In the genomic region with DNA sequence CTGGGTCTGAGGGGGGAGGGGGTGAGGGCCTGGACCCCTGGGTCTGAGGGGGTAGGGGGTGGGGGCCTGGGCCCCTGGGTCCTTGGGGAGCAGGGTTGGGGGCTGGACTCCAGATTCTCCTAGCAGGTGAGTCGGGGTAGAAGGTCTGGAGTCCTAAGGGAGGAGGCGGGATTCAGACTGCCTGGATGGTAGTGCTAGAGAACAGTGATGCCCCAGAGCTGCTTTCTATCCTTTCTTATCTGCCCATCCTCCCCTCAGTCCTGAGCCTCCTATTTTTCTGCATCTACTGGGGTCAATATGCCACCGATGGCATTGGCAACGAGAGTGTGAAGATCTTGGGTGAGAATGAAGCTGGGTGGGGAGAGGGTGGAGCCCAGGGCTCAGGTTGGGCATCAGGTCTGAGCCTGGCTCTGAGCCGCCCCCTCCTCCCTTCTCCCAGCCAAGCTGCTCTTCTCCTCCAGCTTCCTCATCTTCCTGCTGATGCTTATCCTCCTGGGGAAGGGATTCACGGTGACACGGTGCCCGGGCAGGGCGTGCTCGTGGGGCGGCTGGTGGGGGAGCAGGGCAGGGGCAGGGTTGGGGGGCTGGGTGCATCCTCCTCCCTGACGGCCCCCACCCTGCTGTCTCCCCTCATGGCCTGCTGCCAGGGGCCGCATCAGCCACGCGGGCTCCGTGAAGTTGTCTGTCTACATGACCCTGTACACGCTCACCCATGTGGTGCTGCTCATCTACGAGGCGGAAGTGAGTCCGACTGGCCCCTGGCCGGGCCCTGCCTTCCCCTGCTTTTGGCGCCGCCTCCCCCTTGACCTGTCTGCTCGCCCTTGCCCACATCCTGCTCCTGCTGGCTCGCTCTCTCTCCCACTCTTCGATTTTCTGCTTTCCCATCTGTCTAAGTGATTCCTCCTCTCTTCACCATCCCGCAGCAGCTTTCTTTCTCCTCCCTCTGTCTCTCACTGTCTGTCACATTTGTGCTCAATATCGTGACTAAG, we compare ENCODE assay signal across 10 cellular contexts. TPM values are rescaled to one million over a fixed set of nuclear protein-coding genes. Genes with fewer than 3 reads are reported as not detected.
DNase-seq lines count a peak whose midpoint lies in the region; ATAC-seq and TF ChIP-seq lines count a peak whose summit lies in the region.
"Had no signal": no experiment of that assay in that cellular context is flagged by ENCODE, and none has a peak within 500 bp of the region (broad histone marks: within the 10 kb centered on the region; RNA-seq: fewer than 3 reads in every experiment).

No MANE protein-coding gene starts in this region.

- peak; percentile 37 for ATAC-seq in activated CD8-positive, alpha-beta memory T cell treated with anti-CD3 and anti-CD28 coated beads, Interleukin-2, amount 10 ng/mL, durations not matched to agents 7 days and 5 days
- peak; percentile 41 to 60 for ATAC-seq in upper lobe of left lung (ENCODE audit: low FRiP score in 2 of 2)
- no peak for ATAC-seq in GM18868 (IDR thresholded peaks at IDR 0.05; ENCODE audit: unreplicated experiment)

- no peak for TF ChIP-seq EP300 in upper lobe of left lung (IDR thresholded peaks at IDR 0.05)

- H3K4ac ChIP-seq in mesenchymal stem cell (ENCODE audit: low read depth in 1 of 2, low read length in 2 of 2) = no peak overlapping the region

- no peak overlapping the region for H3K14ac ChIP-seq in mesenchymal stem cell (ENCODE audit: low read length in 2 of 2)

- no peaks in the 10 kb centered on the region for H3F3A ChIP-seq in smooth muscle cell (ENCODE audit: low read depth)

- H4K8ac ChIP-seq in mesenchymal stem cell (ENCODE audit: low read length) = no peak overlapping the region

- no peak overlapping the region for H2AK5ac ChIP-seq in mesenchymal stem cell (ENCODE audit: low read length, severe bottlenecking)

- no peaks in the 10 kb centered on the region for H3K36me3 ChIP-seq in upper lobe of left lung
- no peaks in the 10 kb centered on the region for H3K36me3 ChIP-seq in mesenchymal stem cell (ENCODE audit: control insufficient read depth in 1 of 2, insufficient read depth in 2 of 2, low read depth in 1 of 2, low read length in 2 of 2)
- H3K36me3 ChIP-seq in smooth muscle cell (ENCODE audit: low read depth) = no peaks in the 10 kb centered on the region

- CTCF ChIA-PET in activated CD8-positive, alpha-beta memory T cell treated with anti-CD3 and anti-CD28 coated beads, Interleukin-2, amount 10 ng/mL, durations not matched to agents 7 days and 5 days (lab: Charles Lee) = interaction anchor here (0.6 kb wide), 1 partner anchor 866 kb away, joined by 3 read pairs; no protein-coding TSS in a partner anchor

- H3K36me3 Mint-ChIP-seq in activated CD8-positive, alpha-beta memory T cell treated with anti-CD3 and anti-CD28 coated beads, Interleukin-2, amount 10 ng/mL, durations not matched to agents 7 days and 5 days = no peaks in the 10 kb centered on the region
- no peaks in the 10 kb centered on the region for H3K36me3 Mint-ChIP-seq in dendritic cell treated with granulocyte-macrophage colony-stimulating factor and Interleukin-4, amounts not matched to agents 40 ng/mL and 50 ng/mL, for 4 days (ENCODE audit: low read depth)
- H3K36me3 Mint-ChIP-seq: naive B cell had no signal

- TF ChIP-seq POLR2A in upper lobe of left lung (IDR thresholded peaks at IDR 0.05) = no peak

- H3K79me1 ChIP-seq in mesenchymal stem cell (replicated peaks; ENCODE audit: low read length, poor library complexity, severe bottlenecking) = no peaks in the 10 kb centered on the region

- intact Hi-C loops in dendritic cell treated with granulocyte-macrophage colony-stimulating factor and Interleukin-4, amounts not matched to agents 40 ng/mL and 50 ng/mL, for 4 days (cut with micrococcal nuclease) = no loop called here

- peak overlapping the region in 1 of 4 donors; percentile 24 for H3K4me3 ChIP-seq in upper lobe of left lung
- no peak overlapping the region for H3K4me3 ChIP-seq in mesenchymal stem cell (ENCODE audit: insufficient read depth in 1 of 2, low read depth in 1 of 2, low read length in 2 of 2)
- no peak overlapping the region for H3K4me3 ChIP-seq in smooth muscle cell

- H2BK15ac ChIP-seq in mesenchymal stem cell (ENCODE audit: low read depth, poor library complexity, severe bottlenecking) = no peak overlapping the region

- TF ChIP-seq CTCF in upper lobe of left lung (IDR thresholded peaks at IDR 0.05) (no peak), smooth muscle cell (IDR thresholded peaks at IDR 0.05; ENCODE audit: borderline replicate concordance, insufficient read depth, poor library complexity, severe bottlenecking) (no peak)

- no peak overlapping the region for H4K91ac ChIP-seq in mesenchymal stem cell (ENCODE audit: low read length)

- WGBS in upper lobe of left lung, 2 donors = 22 to 30% methylated on average over 15 to 25 of the region's 28 CpGs
- WGBS in mesenchymal stem cell = 72% methylated on average over 25 of the region's 28 CpGs
- 80% methylated on average over 28 of the region's 28 CpGs for WGBS in smooth muscle cell (ENCODE audit: low lambda C conversion rate)

- no peaks in the 10 kb centered on the region for H3K9me3 Mint-ChIP-seq in activated CD8-positive, alpha-beta memory T cell treated with anti-CD3 and anti-CD28 coated beads, Interleukin-2, amount 10 ng/mL, durations not matched to agents 7 days and 5 days (ENCODE audit: low read depth)
- no peaks in the 10 kb centered on the region for H3K9me3 Mint-ChIP-seq in dendritic cell treated with granulocyte-macrophage colony-stimulating factor and Interleukin-4, amounts not matched to agents 40 ng/mL and 50 ng/mL, for 4 days

- H3K4me1 ChIP-seq in upper lobe of left lung (peaks cover 11 to 23% (median 20%) of the 10 kb centered on the region in 4 donors), mesenchymal stem cell (ENCODE audit: control insufficient read depth, insufficient read depth, low read depth, low read length) (peaks cover 9% of the 10 kb centered on the region), smooth muscle cell (ENCODE audit: low read depth) (no peaks in the 10 kb centered on the region)

- H3K27ac Mint-ChIP-seq in activated CD8-positive, alpha-beta memory T cell treated with anti-CD3 and anti-CD28 coated beads, Interleukin-2, amount 10 ng/mL, durations not matched to agents 7 days and 5 days = peak overlapping the region; percentile 70
- H3K27ac Mint-ChIP-seq in dendritic cell treated with granulocyte-macrophage colony-stimulating factor and Interleukin-4, amounts not matched to agents 40 ng/mL and 50 ng/mL, for 4 days = peak overlapping the region; percentile 35

- H2BK5ac ChIP-seq in mesenchymal stem cell (ENCODE audit: low read depth, low read length, poor library complexity, severe bottlenecking) = no peak overlapping the region

- H3K27me3 Mint-ChIP-seq in activated CD8-positive, alpha-beta memory T cell treated with anti-CD3 and anti-CD28 coated beads, Interleukin-2, amount 10 ng/mL, durations not matched to agents 7 days and 5 days = peaks cover 35% of the 10 kb centered on the region
- peaks cover 66% of the 10 kb centered on the region for H3K27me3 Mint-ChIP-seq in dendritic cell treated with granulocyte-macrophage colony-stimulating factor and Interleukin-4, amounts not matched to agents 40 ng/mL and 50 ng/mL, for 4 days

- H3K23ac ChIP-seq in mesenchymal stem cell (ENCODE audit: low read length in 2 of 2) = no peak overlapping the region

- no peaks in the 10 kb centered on the region for H3K79me2 ChIP-seq in smooth muscle cell (ENCODE audit: low read depth)

- peaks cover 21% of the 10 kb centered on the region for H3K4me1 Mint-ChIP-seq in activated CD8-positive, alpha-beta memory T cell treated with anti-CD3 and anti-CD28 coated beads, Interleukin-2, amount 10 ng/mL, durations not matched to agents 7 days and 5 days
- peaks cover 21% of the 10 kb centered on the region for H3K4me1 Mint-ChIP-seq in dendritic cell treated with granulocyte-macrophage colony-stimulating factor and Interleukin-4, amounts not matched to agents 40 ng/mL and 50 ng/mL, for 4 days (ENCODE audit: low read depth)

- H3K4me2 ChIP-seq in mesenchymal stem cell (ENCODE audit: low read length, poor library complexity, severe bottlenecking) (no peak overlapping the region), smooth muscle cell (no peak overlapping the region)

- H3K9me3 ChIP-seq in upper lobe of left lung (no peaks in the 10 kb centered on the region), mesenchymal stem cell (ENCODE audit: control insufficient read depth, low read length) (no peaks in the 10 kb centered on the region), smooth muscle cell (replicated peaks; ENCODE audit: low read depth) (no peaks in the 10 kb centered on the region)

- no peak overlapping the region for H2BK120ac ChIP-seq in mesenchymal stem cell (ENCODE audit: low read depth, low read length)

- H3K18ac ChIP-seq in mesenchymal stem cell (ENCODE audit: low read depth in 1 of 2, low read length in 2 of 2) = no peak overlapping the region

- no peak for DNase-seq in activated CD8-positive, alpha-beta memory T cell treated with anti-CD3 and anti-CD28 coated beads, Interleukin-2, amount 10 ng/mL, durations not matched to agents 7 days and 5 days
- no peak for DNase-seq in activated CD8-positive, alpha-beta memory T cell treated with anti-CD3 and anti-CD28 coated beads, Interleukin-2, amount 50 U/mL, for 48 hours
- peak; percentile 75 for DNase-seq in NCI-H510A treated with DMSO at 0.1 percent for 48 hours (lab: John Stamatoyannopoulos, UW)
- peak; percentile 51 to 86 for DNase-seq in upper lobe of left lung
- DNase-seq in mesenchymal stem cell = no peak
- no peak for DNase-seq in smooth muscle cell (lab: John Stamatoyannopoulos, UW; ENCODE audit: unreplicated experiment)
- DNase-seq: naive B cell, NCI-H1417 had no signal

- H3K27me3 ChIP-seq in upper lobe of left lung (peaks cover 0 to 25% (median 7%) of the 10 kb centered on the region in 4 donors), mesenchymal stem cell (ENCODE audit: control insufficient read depth in 1 of 2, insufficient read depth in 1 of 2, low read length in 2 of 2) (peaks cover 47 to 48% of the 10 kb centered on the region in 2 experiments), smooth muscle cell (ENCODE audit: low read depth) (peaks cover 35% of the 10 kb centered on the region)

- H3K9ac ChIP-seq in mesenchymal stem cell (ENCODE audit: low read length) (no peak overlapping the region), smooth muscle cell (ENCODE audit: low read depth) (no peak overlapping the region)

- no peak overlapping the region for H3K27ac ChIP-seq in upper lobe of left lung
- H3K27ac ChIP-seq in mesenchymal stem cell (ENCODE audit: low read length, poor library complexity, severe bottlenecking) = no peak overlapping the region
- no peak overlapping the region for H3K27ac ChIP-seq in smooth muscle cell (ENCODE audit: low read depth)

- no peak overlapping the region for H2BK12ac ChIP-seq in mesenchymal stem cell (ENCODE audit: low read length in 2 of 2)

- H3K4me3 Mint-ChIP-seq in activated CD8-positive, alpha-beta memory T cell treated with anti-CD3 and anti-CD28 coated beads, Interleukin-2, amount 10 ng/mL, durations not matched to agents 7 days and 5 days = peak overlapping the region; percentile 49
- H3K4me3 Mint-ChIP-seq in dendritic cell treated with granulocyte-macrophage colony-stimulating factor and Interleukin-4, amounts not matched to agents 40 ng/mL and 50 ng/mL, for 4 days = peak overlapping the region; percentile 20

- H4K20me1 ChIP-seq in smooth muscle cell (ENCODE audit: low read depth) = no peaks in the 10 kb centered on the region

- H2AFZ ChIP-seq in mesenchymal stem cell (ENCODE audit: low read depth, low read length) = no peak overlapping the region
- H2AFZ ChIP-seq in smooth muscle cell (ENCODE audit: low read depth) = no peak overlapping the region

RNA-seq across cellular contexts. Expression of a gene that starts 3.4 kb away (rescaled TPM):
- 1 to 10 TPM in 1 of 2 experiments, under 1 TPM in 1; 0.15 to 1.1 TPM for total RNA-seq in activated CD8-positive, alpha-beta memory T cell treated with anti-CD3 and anti-CD28 coated beads, Interleukin-2, amount 10 ng/mL, durations not matched to agents 7 days and 5 days
- total RNA-seq in upper lobe of left lung (under 1 TPM in 3 of 6 donors, not detected in 3; 0.34 to 0.79 (median 0.49) TPM), smooth muscle cell (not detected in 2 replicates)
- polyA plus RNA-seq in mesenchymal stem cell (2013, experiment 1 of 2) = 0.07 TPM
- 0.23 TPM for polyA plus RNA-seq in mesenchymal stem cell (2013, experiment 2 of 2)
- 0.09 and 0.11 TPM in 2 replicates for polyA plus RNA-seq in smooth muscle cell

RNA-seq across cellular contexts. Expression of a gene that starts 8.9 kb away (rescaled TPM):
- total RNA-seq in activated CD8-positive, alpha-beta memory T cell treated with anti-CD3 and anti-CD28 coated beads, Interleukin-2, amount 10 ng/mL, durations not matched to agents 7 days and 5 days = 1 to 10 TPM; 6.5 TPM
- 10 to 100 TPM; 13.7 to 30.7 (median 17.8) TPM for total RNA-seq in upper lobe of left lung
- polyA plus RNA-seq in mesenchymal stem cell (2013, experiment 1 of 2) = 19.0 TPM
- polyA plus RNA-seq in mesenchymal stem cell (2013, experiment 2 of 2) = 17.8 TPM
- 13.4 and 16.4 TPM in 2 replicates for total RNA-seq in smooth muscle cell
- polyA plus RNA-seq in smooth muscle cell = 8.2 and 11.0 TPM in 2 replicates

RNA-seq across cellular contexts. Expression of a gene that starts 14.1 kb away (rescaled TPM):
- 10 to 100 TPM; 38.0 to 38.9 TPM for total RNA-seq in activated CD8-positive, alpha-beta memory T cell treated with anti-CD3 and anti-CD28 coated beads, Interleukin-2, amount 10 ng/mL, durations not matched to agents 7 days and 5 days
- total RNA-seq in upper lobe of left lung (10 to 100 TPM; 13.6 to 21.2 (median 18.8) TPM), smooth muscle cell (44.6 and 44.7 TPM in 2 replicates)
- polyA plus RNA-seq in mesenchymal stem cell (2013, experiment 1 of 2) = 50.5 TPM
- 52.5 TPM for polyA plus RNA-seq in mesenchymal stem cell (2013, experiment 2 of 2)
- polyA plus RNA-seq in smooth muscle cell = 71.0 and 75.7 TPM in 2 replicates

RNA-seq across cellular contexts. Expression of a gene that starts 14.6 kb away (rescaled TPM):
- total RNA-seq in activated CD8-positive, alpha-beta memory T cell treated with anti-CD3 and anti-CD28 coated beads, Interleukin-2, amount 10 ng/mL, durations not matched to agents 7 days and 5 days = 1 to 10 TPM in 1 of 2 experiments, under 1 TPM in 1; 0.89 to 1.1 TPM
- 1 to 10 TPM in 1 of 6 donors, under 1 TPM in 2, not detected in 3; 0.40 to 1.4 (median 0.61) TPM for total RNA-seq in upper lobe of left lung
- polyA plus RNA-seq in mesenchymal stem cell (2013, experiment 1 of 2) = 2.2 TPM
- polyA plus RNA-seq in mesenchymal stem cell (2013, experiment 2 of 2) = 2.4 TPM
- 0.45 and 1.3 TPM in 2 replicates for total RNA-seq in smooth muscle cell
- polyA plus RNA-seq in smooth muscle cell = 0.73 and 1.0 TPM in 2 replicates

RNA-seq across cellular contexts. Expression of a gene that starts 47.5 kb away (rescaled TPM):
- 10 to 100 TPM; 67.3 to 77.3 TPM for total RNA-seq in activated CD8-positive, alpha-beta memory T cell treated with anti-CD3 and anti-CD28 coated beads, Interleukin-2, amount 10 ng/mL, durations not matched to agents 7 days and 5 days
- total RNA-seq in upper lobe of left lung (100 to 1,000 TPM in 1 of 6 donors, 10 to 100 TPM in 5; 52.6 to 170 (median 77.7) TPM), smooth muscle cell (12.6 and 13.6 TPM in 2 replicates)
- 55.2 TPM for polyA plus RNA-seq in mesenchymal stem cell (2013, experiment 1 of 2)
- 52.0 TPM for polyA plus RNA-seq in mesenchymal stem cell (2013, experiment 2 of 2)
- polyA plus RNA-seq in smooth muscle cell = 18.4 and 19.5 TPM in 2 replicates

Comparison
In these comparisons a context has a peak if more than half of its experiments do, and no peak if none do; other contexts are left out.
1. DNase-seq: peak in NCI-H510A treated with DMSO at 0.1 percent for 48 hours (single experiment) and upper lobe of left lung (2 of 2); none in activated CD8-positive, alpha-beta memory T cell treated with anti-CD3 and anti-CD28 coated beads, Interleukin-2, amount 10 ng/mL, durations not matched to agents 7 days and 5 days (single experiment), activated CD8-positive, alpha-beta memory T cell treated with anti-CD3 and anti-CD28 coated beads, Interleukin-2, amount 50 U/mL, for 48 hours (single experiment), mesenchymal stem cell (single experiment) and smooth muscle cell (single experiment).